Comparison of ENCODE assay signal across 15 cellular contexts in the genomic region with DNA sequence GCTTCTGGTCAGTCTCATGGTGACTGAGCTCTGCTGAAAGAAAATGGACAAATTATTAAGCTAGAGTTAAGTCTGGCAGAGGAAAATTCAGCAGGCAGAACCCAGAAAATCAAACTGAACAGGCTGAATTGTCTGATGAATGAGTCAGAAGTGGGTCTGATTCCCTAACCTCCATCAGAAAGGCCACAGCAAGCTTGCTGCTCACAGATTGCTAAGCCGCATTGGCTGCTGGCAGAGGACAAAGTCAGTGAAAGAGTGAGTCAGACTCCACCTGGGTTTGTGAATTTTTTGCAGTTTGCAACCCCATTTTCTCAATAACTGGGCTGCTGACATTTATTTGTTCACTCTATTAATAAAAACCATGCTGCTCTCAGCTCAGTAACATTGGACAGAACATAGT.
DNase-seq lines count a peak whose midpoint lies in the region; ATAC-seq lines count a peak whose summit lies in the region.
"Had no signal": no experiment of that assay in that cellular context is flagged by ENCODE, and none has a peak within 500 bp of the region (broad histone marks: within the 10 kb centered on the region; RNA-seq: fewer than 3 reads in every experiment).

No MANE protein-coding gene starts in this region.

- no peak for ATAC-seq in HG03196 (IDR thresholded peaks at IDR 0.05; ENCODE audit: unreplicated experiment)

- DNase-seq in EL, result peak; percentile 84
- DNase-seq in NCI-H69 (lab: John Stamatoyannopoulos, UW), result peak; percentile 13
- peak; percentile 81 for DNase-seq in epithelial cell of prostate (ENCODE audit: low read depth, low spot score)
- peak; percentile 83 for DNase-seq in non-pigmented ciliary epithelial cell (ENCODE audit: low read depth)
- no peak for DNase-seq in retina
- no peak for DNase-seq in T-helper 2 cell
- no peak for DNase-seq in stimulated activated naive CD4-positive, alpha-beta T cell (lab: John Stamatoyannopoulos, UW)
- DNase-seq: activated CD8-positive, alpha-beta memory T cell treated with anti-CD3 and anti-CD28 coated beads, Interleukin-2, amount 50 U/mL, for 48 hours; aorta; endodermal cell; NCI-H2171; Peyer's patch; stimulated activated CD4-positive, alpha-beta T cell treated with anti-CD3 and anti-CD28 coated beads, Interleukin-1b, Interleukin-23, amount 100 ng/mL, for 48 hours; stimulated activated naive CD4-positive, alpha-beta T cell treated with Interleukin-2 at 50 U/mL for 16 hours had no signal

- peak overlapping the region; percentile 82 for H3K27ac ChIP-seq in epithelial cell of prostate
- H3K27ac ChIP-seq: Peyer's patch had no signal

Comparison
In these comparisons a context has a peak if more than half of its experiments do, and no peak if none do; other contexts are left out.
1. DNase-seq: peak in EL (single experiment), NCI-H69 (single experiment), epithelial cell of prostate (single experiment) and non-pigmented ciliary epithelial cell (single experiment); none in retina (single experiment), T-helper 2 cell (0 of 5) and stimulated activated naive CD4-positive, alpha-beta T cell (0 of 6).